ENCODE assay signal across 8 cellular contexts in the genomic region with DNA sequence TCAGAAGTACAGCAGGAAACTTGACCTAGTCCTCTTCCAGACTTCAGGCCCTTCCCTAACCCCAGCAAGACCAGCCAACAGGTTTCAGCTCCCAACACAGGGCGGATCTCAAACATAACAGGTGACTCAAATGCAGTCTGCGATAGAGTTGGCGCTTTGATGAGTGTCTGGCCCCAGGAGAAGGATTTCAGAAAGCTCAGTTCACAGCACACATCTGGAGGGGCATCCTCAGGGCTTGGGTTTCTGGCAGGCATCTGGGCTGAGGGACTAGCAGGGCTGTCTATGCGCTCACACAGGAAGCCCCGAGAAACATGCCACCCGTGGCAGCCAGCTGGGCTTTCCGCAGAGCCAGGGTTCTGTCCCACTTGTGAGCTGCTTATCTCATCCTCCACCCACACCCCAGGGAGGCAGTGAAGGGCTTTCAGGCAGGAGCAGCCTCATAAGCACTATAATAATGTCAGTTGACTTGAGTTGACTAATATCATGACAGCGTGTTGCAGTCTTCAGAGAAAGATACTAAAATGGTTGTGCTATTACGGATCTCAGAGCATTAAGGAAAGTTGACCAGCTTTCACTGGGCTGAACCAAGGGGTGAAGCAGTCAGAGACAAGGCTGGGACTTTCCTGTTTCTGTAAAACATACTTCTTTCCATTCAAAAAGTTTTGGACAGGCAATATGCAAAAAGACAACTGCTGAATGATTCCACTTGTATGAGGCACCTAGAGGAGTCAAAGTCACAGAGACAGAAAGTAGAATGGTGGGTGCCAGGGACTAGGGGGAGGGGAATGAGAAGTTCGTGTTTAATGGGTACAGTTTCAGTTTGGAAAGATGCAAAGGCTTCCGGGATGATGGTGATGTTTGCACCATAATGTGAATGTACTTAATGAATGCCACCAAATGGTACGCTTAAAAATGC.
A peak's percentile ranks its signal among the peaks of the same experiment; 100 is the strongest.
DNase-seq lines count a peak whose midpoint lies in the region; ATAC-seq and TF ChIP-seq lines count a peak whose summit lies in the region.

No MANE protein-coding gene starts in this region.

- no peak overlapping the region for H3K4me3 ChIP-seq in SK-N-SH (ENCODE audit: low read depth in 2 of 2, low read length in 1 of 2)
- H3K4me3 ChIP-seq in left ventricle myocardium inferior: no peak overlapping the region
- H3K4me3 ChIP-seq in uterus: no peak overlapping the region

- no peak overlapping the region for H2AFZ ChIP-seq in SK-N-SH (ENCODE audit: low read depth)

- H3K4me3 Mint-ChIP-seq in stimulated activated effector memory CD8-positive, alpha-beta T cell treated with anti-CD3 and anti-CD28 coated beads, Interleukin-12 subunit alpha, Interleukin-12 subunit beta, amount 100 ng/mL, for 72 hours: peak overlapping the region; percentile 46

- H3K4me2 ChIP-seq in SK-N-SH: no peak overlapping the region

- no peaks in the 10 kb centered on the region for H3K27me3 ChIP-seq in SK-N-SH (ENCODE audit: insufficient read depth)
- H3K27me3 ChIP-seq in left ventricle myocardium inferior (ENCODE audit: low read depth): no peaks in the 10 kb centered on the region
- no peaks in the 10 kb centered on the region for H3K27me3 ChIP-seq in uterus

- ATAC-seq in SK-N-SH treated with all-trans-retinoic acid at 6 μM for 48 hours (no peak), HG03342 (IDR thresholded peaks at IDR 0.05; ENCODE audit: unreplicated experiment) (peak; percentile 68)
- ATAC-seq in stimulated activated effector memory CD8-positive, alpha-beta T cell treated with anti-CD3 and anti-CD28 coated beads, Interleukin-12 subunit alpha, Interleukin-12 subunit beta, amount 100 ng/mL, for 72 hours: peak; percentile 94

- no peak overlapping the region for H3K27ac ChIP-seq in SK-N-SH (ENCODE audit: low read depth in 2 of 2, low read length in 1 of 2)
- peak overlapping the region; percentile 61 for H3K27ac ChIP-seq in left ventricle myocardium inferior (replicated peaks)
- H3K27ac ChIP-seq in uterus: peak overlapping the region in 1 of 2 donors; percentile 35

- H3K36me3 ChIP-seq in SK-N-SH (replicated peaks in 1 of 2; ENCODE audit: control insufficient read depth in 1 of 2, insufficient read depth in 2 of 2, low read length in 1 of 2) (no peaks in the 10 kb centered on the region), left ventricle myocardium inferior (no peaks in the 10 kb centered on the region), uterus (no peaks in the 10 kb centered on the region)

- intact Hi-C loops in left ventricle myocardium inferior (cut with micrococcal nuclease) (no loop called here), uterus (cut with DNase I; ENCODE audit: low total_unique reads) (no loop called here)

- TF ChIP-seq EP300 in SK-N-SH (IDR thresholded peaks at IDR 0.05; ENCODE audit: borderline replicate concordance in 1 of 2, low read depth in 1 of 2, low read length in 1 of 2): no peak; a peak in 1 of 4 replicates

- no peak overlapping the region for H3K9ac ChIP-seq in SK-N-SH

- no peak for TF ChIP-seq POLR2A in uterus (IDR thresholded peaks at IDR 0.05)

- TF ChIP-seq CTCF in SK-N-SH (IDR thresholded peaks at IDR 0.05) (no peak), left ventricle myocardium inferior (IDR thresholded peaks at IDR 0.05; ENCODE audit: borderline replicate concordance) (no peak), uterus (IDR thresholded peaks at IDR 0.05) (no peak)

- POLR2A ChIA-PET in SK-N-SH (lab: Yijun Ruan, JAX): no interaction called here

- no peaks in the 10 kb centered on the region for H3K79me2 ChIP-seq in SK-N-SH (ENCODE audit: insufficient read depth)

- H3K9me3 Mint-ChIP-seq in stimulated activated effector memory CD8-positive, alpha-beta T cell treated with anti-CD3 and anti-CD28 coated beads, Interleukin-12 subunit alpha, Interleukin-12 subunit beta, amount 100 ng/mL, for 72 hours: peaks cover under 1% of the 10 kb centered on the region

- TF ChIP-seq RAD21 in SK-N-SH (IDR thresholded peaks at IDR 0.05; ENCODE audit: low read length): no peak

- WGBS in SK-N-SH (ENCODE audit: low lambda C conversion rate): 91% methylated on average over 8 of the region's 12 CpGs

- no peaks in the 10 kb centered on the region for H3K9me2 ChIP-seq in SK-N-SH

- H3F3A ChIP-seq in SK-N-SH (replicated peaks; ENCODE audit: insufficient read depth): no peaks in the 10 kb centered on the region

- H3K4me1 ChIP-seq in SK-N-SH (ENCODE audit: control insufficient read depth in 1 of 2, insufficient read depth in 2 of 2, low read depth in 1 of 2, low read length in 1 of 2): peaks cover 0 to 9% of the 10 kb centered on the region in 2 experiments; a peak in 2 of 4 replicates
- peaks cover 39% of the 10 kb centered on the region for H3K4me1 ChIP-seq in left ventricle myocardium inferior
- H3K4me1 ChIP-seq in uterus: no peaks in the 10 kb centered on the region

- H3K9me3 ChIP-seq in SK-N-SH (no peaks in the 10 kb centered on the region), left ventricle myocardium inferior (replicated peaks) (no peaks in the 10 kb centered on the region), uterus (no peaks in the 10 kb centered on the region)

- H3K36me3 Mint-ChIP-seq in stimulated activated effector memory CD8-positive, alpha-beta T cell treated with anti-CD3 and anti-CD28 coated beads, Interleukin-12 subunit alpha, Interleukin-12 subunit beta, amount 100 ng/mL, for 72 hours: peaks cover 6% of the 10 kb centered on the region

- CTCF ChIA-PET in SK-N-SH (lab: Yijun Ruan, JAX): interaction anchor here (1.8 kb wide), 1 partner anchor 15 kb away, joined by 5 read pairs; no protein-coding TSS in a partner anchor

- H3K4me1 Mint-ChIP-seq in stimulated activated effector memory CD8-positive, alpha-beta T cell treated with anti-CD3 and anti-CD28 coated beads, Interleukin-12 subunit alpha, Interleukin-12 subunit beta, amount 100 ng/mL, for 72 hours: peaks cover 66% of the 10 kb centered on the region

- peak overlapping the region; percentile 82 for H3K27ac Mint-ChIP-seq in stimulated activated effector memory CD8-positive, alpha-beta T cell treated with anti-CD3 and anti-CD28 coated beads, Interleukin-12 subunit alpha, Interleukin-12 subunit beta, amount 100 ng/mL, for 72 hours

- H4K20me1 ChIP-seq in SK-N-SH (ENCODE audit: insufficient read depth): no peaks in the 10 kb centered on the region

- peak; percentile 37 for DNase-seq in SK-N-SH
- DNase-seq in activated CD8-positive, alpha-beta memory T cell treated with anti-CD3 and anti-CD28 coated beads for 24 hours: peak; percentile 89
- peak; percentile 71 for DNase-seq in left ventricle myocardium inferior
- peak; percentile 53 to 90 for DNase-seq in stimulated activated effector memory CD8-positive, alpha-beta T cell treated with anti-CD3 and anti-CD28 coated beads, Interleukin-12 subunit alpha, Interleukin-12 subunit beta, amount 100 ng/mL, for 72 hours (ENCODE audit: low spot score in 2 of 2)
- DNase-seq in uterus: no peak
- DNase-seq in HPDE6-E6E7 (ENCODE audit: extremely low spot score): no peak

TF ChIP-seq in SK-N-SH, 30 proteins besides CTCF, POLR2A, EP300 and RAD21 (continues in another document):
- TF ChIP-seq, protein P1, sequence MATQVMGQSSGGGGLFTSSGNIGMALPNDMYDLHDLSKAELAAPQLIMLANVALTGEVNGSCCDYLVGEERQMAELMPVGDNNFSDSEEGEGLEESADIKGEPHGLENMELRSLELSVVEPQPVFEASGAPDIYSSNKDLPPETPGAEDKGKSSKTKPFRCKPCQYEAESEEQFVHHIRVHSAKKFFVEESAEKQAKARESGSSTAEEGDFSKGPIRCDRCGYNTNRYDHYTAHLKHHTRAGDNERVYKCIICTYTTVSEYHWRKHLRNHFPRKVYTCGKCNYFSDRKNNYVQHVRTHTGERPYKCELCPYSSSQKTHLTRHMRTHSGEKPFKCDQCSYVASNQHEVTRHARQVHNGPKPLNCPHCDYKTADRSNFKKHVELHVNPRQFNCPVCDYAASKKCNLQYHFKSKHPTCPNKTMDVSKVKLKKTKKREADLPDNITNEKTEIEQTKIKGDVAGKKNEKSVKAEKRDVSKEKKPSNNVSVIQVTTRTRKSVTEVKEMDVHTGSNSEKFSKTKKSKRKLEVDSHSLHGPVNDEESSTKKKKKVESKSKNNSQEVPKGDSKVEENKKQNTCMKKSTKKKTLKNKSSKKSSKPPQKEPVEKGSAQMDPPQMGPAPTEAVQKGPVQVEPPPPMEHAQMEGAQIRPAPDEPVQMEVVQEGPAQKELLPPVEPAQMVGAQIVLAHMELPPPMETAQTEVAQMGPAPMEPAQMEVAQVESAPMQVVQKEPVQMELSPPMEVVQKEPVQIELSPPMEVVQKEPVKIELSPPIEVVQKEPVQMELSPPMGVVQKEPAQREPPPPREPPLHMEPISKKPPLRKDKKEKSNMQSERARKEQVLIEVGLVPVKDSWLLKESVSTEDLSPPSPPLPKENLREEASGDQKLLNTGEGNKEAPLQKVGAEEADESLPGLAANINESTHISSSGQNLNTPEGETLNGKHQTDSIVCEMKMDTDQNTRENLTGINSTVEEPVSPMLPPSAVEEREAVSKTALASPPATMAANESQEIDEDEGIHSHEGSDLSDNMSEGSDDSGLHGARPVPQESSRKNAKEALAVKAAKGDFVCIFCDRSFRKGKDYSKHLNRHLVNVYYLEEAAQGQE (IDR thresholded peaks at IDR 0.05; ENCODE audit: low read depth, low read length): no peak

TF ChIP-seq in SK-N-SH treated with all-trans-retinoic acid at 6 μM for 48 hours, 23 proteins besides CTCF, POLR2A, EP300 and RAD21 (continues in another document):
- TF ChIP-seq CREB5 (CRISPR knock-in tag; IDR thresholded peaks at IDR 0.05; ENCODE audit: low read depth) (no peak), CSRNP3 (CRISPR knock-in tag; IDR thresholded peaks at IDR 0.05) (no peak)

Comparison
In these comparisons a context has a peak if more than half of its experiments do, and no peak if none do; other contexts are left out.
1. DNase-seq: peak in SK-N-SH (single experiment), activated CD8-positive, alpha-beta memory T cell treated with anti-CD3 and anti-CD28 coated beads for 24 hours (single experiment), left ventricle myocardium inferior (single experiment) and stimulated activated effector memory CD8-positive, alpha-beta T cell treated with anti-CD3 and anti-CD28 coated beads, Interleukin-12 subunit alpha, Interleukin-12 subunit beta, amount 100 ng/mL, for 72 hours (2 of 2); none in uterus (0 of 2) and HPDE6-E6E7 (single experiment).